ENCODE assay signal across 5 cellular contexts in genomic region chr17:4988168-4988567, GRCh38. TPM values are rescaled to one million over a fixed set of nuclear protein-coding genes. Genes with fewer than 3 reads are reported as not detected.
DNase-seq lines count a peak whose midpoint lies in the region; ATAC-seq and TF ChIP-seq lines count a peak whose summit lies in the region.

No MANE protein-coding gene starts in this region.

- H2AFZ ChIP-seq in OCI-LY1 (ENCODE audit: low read length) = no peak overlapping the region

- DNase-seq in fibroblast of gingiva (ENCODE audit: low read depth) (peak; percentile 31), LoVo (ENCODE audit: low spot score) (no peak)

- 0 out of 2 replicates have a peak, but pooled peaks cover 4% of the 10 kb centered on the region for H3F3A ChIP-seq in OCI-LY1 (ENCODE audit: insufficient read depth, low read length)

- H3K27me3 ChIP-seq in OCI-LY1 (ENCODE audit: insufficient read depth, low read length) = no peaks in the 10 kb centered on the region

- no peaks in the 10 kb centered on the region for H3K9me3 Mint-ChIP-seq in stimulated activated naive CD8-positive, alpha-beta T cell treated with anti-CD3 and anti-CD28 coated beads, Interleukin-15, Interleukin-2, amounts not matched to agents 100 ng/mL and 50 ng/mL, for 24 hours

- TF ChIP-seq CTCF in OCI-LY1 (IDR thresholded peaks at IDR 0.05; ENCODE audit: low read length) = no peak

- no peaks in the 10 kb centered on the region for H3K27me3 Mint-ChIP-seq in stimulated activated naive CD8-positive, alpha-beta T cell treated with anti-CD3 and anti-CD28 coated beads, Interleukin-15, Interleukin-2, amounts not matched to agents 100 ng/mL and 50 ng/mL, for 24 hours

- no peaks in the 10 kb centered on the region for H4K20me1 ChIP-seq in OCI-LY1 (ENCODE audit: insufficient read depth, low read length)

- peaks cover 5% of the 10 kb centered on the region; the same call in 1 of the 2 replicates for H3K36me3 ChIP-seq in OCI-LY1 (ENCODE audit: insufficient read depth, low read length)

- peaks cover 16% of the 10 kb centered on the region for H3K36me3 Mint-ChIP-seq in stimulated activated naive CD8-positive, alpha-beta T cell treated with anti-CD3 and anti-CD28 coated beads, Interleukin-15, Interleukin-2, amounts not matched to agents 100 ng/mL and 50 ng/mL, for 24 hours (ENCODE audit: low read depth)

- peak overlapping the region; percentile 77 for H3K9ac ChIP-seq in OCI-LY1 (ENCODE audit: low read length)

- peak overlapping the region; percentile 93 for H3K27ac Mint-ChIP-seq in stimulated activated naive CD8-positive, alpha-beta T cell treated with anti-CD3 and anti-CD28 coated beads, Interleukin-15, Interleukin-2, amounts not matched to agents 100 ng/mL and 50 ng/mL, for 24 hours

- ATAC-seq in esophagus mucosa = no peak

- no peaks in the 10 kb centered on the region for H3K79me2 ChIP-seq in OCI-LY1 (ENCODE audit: insufficient read depth, low read length)

- H3K9me3 ChIP-seq in OCI-LY1 (ENCODE audit: low read length) = no peaks in the 10 kb centered on the region

- H3K4me1 Mint-ChIP-seq in stimulated activated naive CD8-positive, alpha-beta T cell treated with anti-CD3 and anti-CD28 coated beads, Interleukin-15, Interleukin-2, amounts not matched to agents 100 ng/mL and 50 ng/mL, for 24 hours (ENCODE audit: low read depth) = peaks cover 43% of the 10 kb centered on the region

- H3K4me2 ChIP-seq in OCI-LY1 (ENCODE audit: low read length) = peak overlapping the region; percentile 83

- H3K27ac ChIP-seq in OCI-LY1 (ENCODE audit: low read depth, low read length, poor library complexity, severe bottlenecking) = peak overlapping the region; percentile 46

- peak overlapping the region; percentile 93 for H3K4me3 Mint-ChIP-seq in stimulated activated naive CD8-positive, alpha-beta T cell treated with anti-CD3 and anti-CD28 coated beads, Interleukin-15, Interleukin-2, amounts not matched to agents 100 ng/mL and 50 ng/mL, for 24 hours

- peak overlapping the region; percentile 72 for H3K4me3 ChIP-seq in OCI-LY1 (ENCODE audit: low read depth, low read length, poor library complexity, severe bottlenecking)

- H3K9me2 ChIP-seq in OCI-LY1 (ENCODE audit: low read depth, low read length) = no peaks in the 10 kb centered on the region

- H3K4me1 ChIP-seq in OCI-LY1 (ENCODE audit: insufficient read depth, low read length, severe bottlenecking) = peaks cover 25% of the 10 kb centered on the region

RNA-seq across cellular contexts. Expression of gene CAMTA2, which starts 0.7 kb away (rescaled TPM):
- 23.8 TPM for total RNA-seq in esophagus mucosa

RNA-seq across cellular contexts. Expression of gene INCA1, which starts 9.2 kb away (rescaled TPM):
- total RNA-seq in esophagus mucosa = not detected

RNA-seq across cellular contexts. Expression of gene KIF1C, which starts 9.6 kb away (rescaled TPM):
- 95.4 TPM for total RNA-seq in esophagus mucosa

RNA-seq across cellular contexts. Expression of gene SPAG7, which starts 20.6 kb away (rescaled TPM):
- total RNA-seq in esophagus mucosa = 65.7 TPM

RNA-seq across cellular contexts. Expression of gene ENO3, which starts 37.2 kb away (rescaled TPM):
- 1.5 TPM for total RNA-seq in esophagus mucosa
